22 cellular contexts compared by ENCODE assay signal in genomic region chr11:69053169-69053477, GRCh38. TPM values are rescaled to one million over a fixed set of nuclear protein-coding genes. Genes with fewer than 3 reads are reported as not detected.
DNase-seq lines count a peak whose midpoint lies in the region; ATAC-seq, FAIRE-seq and TF ChIP-seq lines count a peak whose summit lies in the region.
"Had no signal": no experiment of that assay in that cellular context is flagged by ENCODE, and none has a peak within 500 bp of the region (broad histone marks: within the 10 kb centered on the region; RNA-seq: fewer than 3 reads in every experiment).

No MANE protein-coding gene starts in this region.

- H3K27ac ChIP-seq in GM23338 (ENCODE audit: low read depth): no peak overlapping the region
- H3K27ac ChIP-seq in RWPE1: peak overlapping the region; percentile 74
- H3K27ac ChIP-seq in keratinocyte (ENCODE audit: control insufficient read depth, insufficient read depth, low read length): no peak overlapping the region
- peak overlapping the region; percentile 21 for H3K27ac ChIP-seq in suprapubic skin
- H3K27ac ChIP-seq: epithelial cell of prostate, upper lobe of right lung had no signal

- no peaks in the 10 kb centered on the region for H3K9me1 ChIP-seq in keratinocyte (ENCODE audit: control insufficient read depth, extremely low read depth, insufficient read depth, low read length)

- peaks cover 11% of the 10 kb centered on the region for H3K4me1 Mint-ChIP-seq in GM23338
- peaks cover 50% of the 10 kb centered on the region for H3K4me1 Mint-ChIP-seq in stimulated activated effector memory CD8-positive, alpha-beta T cell treated with anti-CD3 and anti-CD28 coated beads, Interleukin-12 subunit alpha, Interleukin-12 subunit beta, amount 100 ng/mL, for 72 hours

- H2AFZ ChIP-seq in GM23338: no peak overlapping the region
- no peak overlapping the region for H2AFZ ChIP-seq in keratinocyte (ENCODE audit: control insufficient read depth, low read length)

- no peaks in the 10 kb centered on the region for H3F3A ChIP-seq in GM23338 (replicated peaks; ENCODE audit: low read depth)

- no peak overlapping the region for H3K4me3 Mint-ChIP-seq in GM23338
- H3K4me3 Mint-ChIP-seq in stimulated activated effector memory CD8-positive, alpha-beta T cell treated with anti-CD3 and anti-CD28 coated beads, Interleukin-12 subunit alpha, Interleukin-12 subunit beta, amount 100 ng/mL, for 72 hours: no peak overlapping the region
- H3K4me3 Mint-ChIP-seq: activated CD4-positive, alpha-beta T cell treated with anti-CD3 and anti-CD28 coated beads, Interleukin-2, amount 10 ng/mL, durations not matched to agents 24 days and 14 days; activated naive CD8-positive, alpha-beta T cell treated with anti-CD3 and anti-CD28 coated beads, Interleukin-2, amount 10 ng/mL, durations not matched to agents 7 days and 5 days; CD8-positive, alpha-beta T cell had no signal

- H3K27me3 ChIP-seq in GM23338 (ENCODE audit: insufficient read depth): no peaks in the 10 kb centered on the region
- H3K27me3 ChIP-seq in keratinocyte (ENCODE audit: control insufficient read depth, extremely low read depth, insufficient read depth, low read length): no peaks in the 10 kb centered on the region
- no peaks in the 10 kb centered on the region for H3K27me3 ChIP-seq in suprapubic skin
- H3K27me3 ChIP-seq: stomach, upper lobe of right lung had no signal

- TF ChIP-seq CTCF in GM23338 (conservative IDR thresholded peaks at IDR 0.05; ENCODE audit: low read depth in 2 of 2): no peak
- TF ChIP-seq CTCF in RWPE1 (conservative IDR thresholded peaks at IDR 0.05; ENCODE audit: low read depth): no peak
- no peak for TF ChIP-seq CTCF in keratinocyte (optimal IDR thresholded peaks at IDR 0.05 in 1 of 3, IDR thresholded peaks at IDR 0.05 in 1 of 3, conservative IDR thresholded peaks at IDR 0.05 in 1 of 3; ENCODE audit: extremely low read depth in 1 of 3, insufficient read depth in 2 of 3, low read length in 3 of 3)
- TF ChIP-seq CTCF in suprapubic skin (IDR thresholded peaks at IDR 0.05): no peak

- H3K36me3 Mint-ChIP-seq in GM23338 (ENCODE audit: low read depth): no peaks in the 10 kb centered on the region; the same call in 2 of the 3 replicates
- H3K36me3 Mint-ChIP-seq in stimulated activated effector memory CD8-positive, alpha-beta T cell treated with anti-CD3 and anti-CD28 coated beads, Interleukin-12 subunit alpha, Interleukin-12 subunit beta, amount 100 ng/mL, for 72 hours: peaks cover 17% of the 10 kb centered on the region
- H3K36me3 Mint-ChIP-seq: activated naive CD8-positive, alpha-beta T cell treated with anti-CD3 and anti-CD28 coated beads, Interleukin-2, amount 10 ng/mL, durations not matched to agents 7 days and 5 days had no signal

- 100% methylated on average over 1 of the region's 9 CpGs for WGBS in suprapubic skin

- peak overlapping the region; percentile 47 for H3K9ac ChIP-seq in keratinocyte (ENCODE audit: control insufficient read depth, extremely low read depth, insufficient read depth, low read length)

- CTCF ChIA-PET in RWPE1 (lab: Yijun Ruan, JAX): no interaction called here

- H3K9me3 Mint-ChIP-seq in GM23338: no peaks in the 10 kb centered on the region
- no peaks in the 10 kb centered on the region for H3K9me3 Mint-ChIP-seq in stimulated activated effector memory CD8-positive, alpha-beta T cell treated with anti-CD3 and anti-CD28 coated beads, Interleukin-12 subunit alpha, Interleukin-12 subunit beta, amount 100 ng/mL, for 72 hours
- H3K9me3 Mint-ChIP-seq: activated CD4-positive, alpha-beta T cell treated with anti-CD3 and anti-CD28 coated beads, Interleukin-2, amount 10 ng/mL, durations not matched to agents 24 days and 14 days; activated naive CD8-positive, alpha-beta T cell treated with anti-CD3 and anti-CD28 coated beads, Interleukin-2, amount 10 ng/mL, durations not matched to agents 7 days and 5 days; CD8-positive, alpha-beta T cell had no signal

- no peak for TF ChIP-seq EP300 in suprapubic skin (IDR thresholded peaks at IDR 0.05)

- H4K20me1 ChIP-seq in GM23338 (replicated peaks; ENCODE audit: insufficient read depth) (no peaks in the 10 kb centered on the region; the same call in 1 of the 2 replicates), keratinocyte (ENCODE audit: control insufficient read depth, extremely low read depth, insufficient read depth, low read length) (no peaks in the 10 kb centered on the region)

- H3K9me2 ChIP-seq in GM23338 (ENCODE audit: insufficient read depth): no peaks in the 10 kb centered on the region

- peak overlapping the region; percentile 78; the same call in 1 of the 2 replicates for H3K27ac Mint-ChIP-seq in GM23338
- no peak overlapping the region for H3K27ac Mint-ChIP-seq in stimulated activated effector memory CD8-positive, alpha-beta T cell treated with anti-CD3 and anti-CD28 coated beads, Interleukin-12 subunit alpha, Interleukin-12 subunit beta, amount 100 ng/mL, for 72 hours
- H3K27ac Mint-ChIP-seq: activated CD4-positive, alpha-beta T cell treated with anti-CD3 and anti-CD28 coated beads, Interleukin-2, amount 10 ng/mL, durations not matched to agents 24 days and 14 days; activated naive CD8-positive, alpha-beta T cell treated with anti-CD3 and anti-CD28 coated beads, Interleukin-2, amount 10 ng/mL, durations not matched to agents 7 days and 5 days had no signal

- H3K36me3 ChIP-seq in GM23338 (ENCODE audit: insufficient read depth) (no peaks in the 10 kb centered on the region), keratinocyte (ENCODE audit: control insufficient read depth in 2 of 2, extremely low read depth in 1 of 2, insufficient read depth in 2 of 2, low read length in 2 of 2) (peaks cover 10 to 21% of the 10 kb centered on the region in 2 experiments), suprapubic skin (peaks cover 32% of the 10 kb centered on the region)

- dilution Hi-C loops in keratinocyte (cut with MboI; ENCODE audit: extremely low pct_ligation_motif_present, low sequenced_read_pairs): no loop called here

- DNase-seq in GM23338 (ENCODE audit: low spot score): no peak
- no peak for DNase-seq in RWPE1 (ENCODE audit: low spot score)
- DNase-seq in keratinocyte (ENCODE audit: low read depth, low spot score): no peak
- no peak for DNase-seq in suprapubic skin (ENCODE audit: low spot score in 2 of 2)
- DNase-seq in GM03348 (ENCODE audit: low spot score): no peak
- DNase-seq in stimulated activated effector memory CD8-positive, alpha-beta T cell treated with anti-CD3 and anti-CD28 coated beads, Interleukin-12 subunit alpha, Interleukin-12 subunit beta, amount 100 ng/mL, for 72 hours (ENCODE audit: low spot score in 2 of 2): no peak
- no peak for DNase-seq in activated naive CD4-positive, alpha-beta T cell treated with anti-CD3 and anti-CD28 coated beads, Interleukin-2, amount 50 U/mL, for 16 hours
- DNase-seq: activated CD4-positive, alpha-beta T cell treated with anti-CD3 and anti-CD28 coated beads, Interleukin-2, amount 10 ng/mL, durations not matched to agents 24 days and 14 days; activated naive CD8-positive, alpha-beta T cell treated with anti-CD3 and anti-CD28 coated beads, Interleukin-2, amount 10 ng/mL, durations not matched to agents 7 days and 5 days; CD8-positive, alpha-beta T cell; DMS153; hippocampal formation; KG1; NCI-H187; stomach; T-helper 2 cell; upper lobe of right lung had no signal

- TF ChIP-seq POLR2A in suprapubic skin (IDR thresholded peaks at IDR 0.05): no peak

- no peak overlapping the region for H3K4me3 ChIP-seq in GM23338
- peak overlapping the region in 1 of 3 experiments; percentile 6 for H3K4me3 ChIP-seq in keratinocyte (ENCODE audit: control insufficient read depth in 2 of 3, extremely low read depth in 1 of 3, insufficient read depth in 2 of 3, low read depth in 1 of 3, low read length in 3 of 3)
- no peak overlapping the region for H3K4me3 ChIP-seq in suprapubic skin
- H3K4me3 ChIP-seq: lung, stomach, upper lobe of right lung had no signal

- H3K4me1 ChIP-seq in GM23338 (ENCODE audit: insufficient read depth) (peaks cover 2% of the 10 kb centered on the region; the same call in 1 of the 2 replicates), keratinocyte (ENCODE audit: control insufficient read depth, extremely low read depth, insufficient read depth, low read length) (peaks cover 24% of the 10 kb centered on the region), suprapubic skin (peaks cover 50% of the 10 kb centered on the region)

- no peak for FAIRE-seq in keratinocyte (lab: Jason Lieb, UNC)
- FAIRE-seq: frontal cortex, G401.6 had no signal

- H3K27me3 Mint-ChIP-seq in GM23338 (ENCODE audit: insufficient read depth, low read depth, poor library complexity): peaks cover 3% of the 10 kb centered on the region
- H3K27me3 Mint-ChIP-seq: activated CD4-positive, alpha-beta T cell treated with anti-CD3 and anti-CD28 coated beads, Interleukin-2, amount 10 ng/mL, durations not matched to agents 24 days and 14 days; activated naive CD8-positive, alpha-beta T cell treated with anti-CD3 and anti-CD28 coated beads, Interleukin-2, amount 10 ng/mL, durations not matched to agents 7 days and 5 days had no signal

- POLR2A ChIA-PET in RWPE1 (lab: Yijun Ruan, JAX; ENCODE audit: low non-redundant PET): no interaction called here

- H3K9me3 ChIP-seq in keratinocyte (ENCODE audit: control insufficient read depth, low read depth, low read length): no peaks in the 10 kb centered on the region
- no peaks in the 10 kb centered on the region for H3K9me3 ChIP-seq in suprapubic skin
- H3K9me3 ChIP-seq: stomach, upper lobe of right lung had no signal

- H3K4me2 ChIP-seq in GM23338: no peak overlapping the region
- H3K4me2 ChIP-seq in keratinocyte (ENCODE audit: control insufficient read depth, extremely low read depth, insufficient read depth, low read depth, low read length): peak overlapping the region; percentile 51

- H3K79me2 ChIP-seq in GM23338 (replicated peaks; ENCODE audit: insufficient read depth): peaks cover 52% of the 10 kb centered on the region
- H3K79me2 ChIP-seq in keratinocyte (ENCODE audit: control insufficient read depth, insufficient read depth, low read length): peaks cover 72% of the 10 kb centered on the region

- no peak for ATAC-seq in GM23338
- ATAC-seq in stimulated activated effector memory CD8-positive, alpha-beta T cell treated with anti-CD3 and anti-CD28 coated beads, Interleukin-12 subunit alpha, Interleukin-12 subunit beta, amount 100 ng/mL, for 72 hours: no peak
- ATAC-seq: CD8-positive, alpha-beta T cell; Panc1; upper lobe of right lung had no signal

RNA-seq across cellular contexts. Expression of gene TPCN2, which starts 4.4 kb away (rescaled TPM):
- 14.7 and 15.1 TPM in 2 replicates for total RNA-seq in GM23338 (2014; rRNA removed; shearing (Covaris generic))
- 5.8 and 6.5 TPM in 2 replicates for polyA plus RNA-seq in GM23338 (2016; fragmentation: Nextera tagmentation; extraction: Ambion mirVana)
- polyA plus RNA-seq in keratinocyte: 7.7 to 12.0 TPM (median 10.0 TPM) in 3 replicates
- polyA plus RNA-seq in keratinocyte (2011; ENCODE audit: low read depth): 1.6 TPM
- polyA plus RNA-seq in keratinocyte (2011; cell fraction: cytosol; rRNA removed): 3.9 and 5.0 TPM in 2 replicates
- 33.4 and 36.4 TPM in 2 replicates for polyA plus RNA-seq in keratinocyte (2011; cell fraction: nucleus; rRNA removed)
- polyA plus RNA-seq in keratinocyte (2012; ENCODE audit: low replicate concordance): 4.0 and 9.5 TPM in 2 replicates
- polyA minus RNA-seq in keratinocyte: 8.8 to 21.3 TPM (median 15.6 TPM) in 3 replicates
- polyA minus RNA-seq in keratinocyte (2011; cell fraction: cytosol; rRNA and poly(A)+ RNA removed): 7.3 TPM
- polyA minus RNA-seq in keratinocyte (2011; cell fraction: nucleus; rRNA and poly(A)+ RNA removed): 26.0 and 29.0 TPM in 2 replicates
- 10 to 100 TPM in 3 of 4 donors, 1 to 10 TPM in 1; 8.4 to 30.3 (median 24.4) TPM for total RNA-seq in suprapubic skin

RNA-seq across cellular contexts. Expression of gene MRGPRF, which starts 40.1 kb away (rescaled TPM):
- 9.0 and 10.8 TPM in 2 replicates for total RNA-seq in GM23338 (2014; rRNA removed; shearing (Covaris generic))
- polyA plus RNA-seq in GM23338 (2016; fragmentation: Nextera tagmentation; extraction: Ambion mirVana) (2.7 and 3.3 TPM in 2 replicates), keratinocyte (0.02 to 0.04 TPM in 2 of 3 replicates, not detected in the other)
- polyA plus RNA-seq in keratinocyte (2011; ENCODE audit: low read depth): not detected
- polyA plus RNA-seq in keratinocyte (2011; cell fraction: cytosol; rRNA removed): 0.02 and 0.03 TPM in 2 replicates
- polyA plus RNA-seq in keratinocyte (2011; cell fraction: nucleus; rRNA removed): 0.04 and 0.05 TPM in 2 replicates
- not detected in 2 replicates for polyA plus RNA-seq in keratinocyte (2012; ENCODE audit: low replicate concordance)
- polyA minus RNA-seq in keratinocyte: 0.30 TPM in 1 of 3 replicates, not detected in the others
- not detected for polyA minus RNA-seq in keratinocyte (2011; cell fraction: cytosol; rRNA and poly(A)+ RNA removed)
- not detected in 2 replicates for polyA minus RNA-seq in keratinocyte (2011; cell fraction: nucleus; rRNA and poly(A)+ RNA removed)
- 1 to 10 TPM; 2.0 to 9.8 (median 4.8) TPM for total RNA-seq in suprapubic skin
- total RNA-seq: activated CD4-positive, alpha-beta T cell treated with anti-CD3 and anti-CD28 coated beads, Interleukin-2, amount 10 ng/mL, durations not matched to agents 24 days and 14 days; activated naive CD8-positive, alpha-beta T cell treated with anti-CD3 and anti-CD28 coated beads, Interleukin-2, amount 10 ng/mL, durations not matched to agents 7 days and 5 days; CD8-positive, alpha-beta T cell had no signal

Comparison
In these comparisons a context has a peak if more than half of its experiments do, and no peak if none do; other contexts are left out.
1. H3K27ac ChIP-seq: peak in RWPE1 (single experiment) and suprapubic skin (single experiment); none in GM23338 (single experiment) and keratinocyte (single experiment).